ENCODE assay signal across 18 cellular contexts in genomic region chr3:47034868-47035489, GRCh38. TPM values are rescaled to one million over a fixed set of nuclear protein-coding genes. Genes with fewer than 3 reads are reported as not detected.
DNase-seq lines count a peak whose midpoint lies in the region; ATAC-seq and TF ChIP-seq lines count a peak whose summit lies in the region.
"Had no signal": no experiment of that assay in that cellular context is flagged by ENCODE, and none has a peak within 500 bp of the region (broad histone marks: within the 10 kb centered on the region; RNA-seq: fewer than 3 reads in every experiment).

No MANE protein-coding gene starts in this region.

- no peak overlapping the region for H3K4me3 Mint-ChIP-seq in activated CD4-positive, alpha-beta memory T cell treated with anti-CD3 and anti-CD28 coated beads for 36 hours
- H3K4me3 Mint-ChIP-seq in activated CD4-positive, alpha-beta memory T cell treated with anti-CD3 and anti-CD28 coated beads, Interleukin-2, amount 10 ng/mL, durations not matched to agents 7 days and 5 days, result no peak overlapping the region
- H3K4me3 Mint-ChIP-seq: activated B cell treated with CpG ODN at 0.5 μM for 24 hours, neural crest cell had no signal

- TF ChIP-seq POLR2A in stomach (IDR thresholded peaks at IDR 0.05) (no peak), heart left ventricle (IDR thresholded peaks at IDR 0.05) (no peak)

- ATAC-seq in Panc1 (peak; percentile 71; the same call in 1 of the 2 replicates), heart left ventricle (no peak)

- CTCF ChIA-PET in activated CD4-positive, alpha-beta memory T cell treated with anti-CD3 and anti-CD28 coated beads for 36 hours (lab: Charles Lee), result no interaction called here
- CTCF ChIA-PET in activated CD4-positive, alpha-beta memory T cell treated with anti-CD3 and anti-CD28 coated beads, Interleukin-2, amount 10 ng/mL, durations not matched to agents 7 days and 5 days (lab: Charles Lee), result interaction anchor here (1.0 kb wide), 1 partner anchor 55 kb away, joined by 3 read pairs; no protein-coding TSS in a partner anchor
- CTCF ChIA-PET in Panc1 (lab: Charles Lee), result no interaction called here

- no peaks in the 10 kb centered on the region; the same call in 1 of the 2 replicates for H3K4me1 ChIP-seq in Panc1 (ENCODE audit: control insufficient read depth, insufficient read depth, low read length)
- H3K4me1 ChIP-seq in stomach, result peaks cover 8 to 61% (median 30%) of the 10 kb centered on the region in 4 donors
- H3K4me1 ChIP-seq in heart left ventricle, result peaks cover 0 to 14% (median 0%) of the 10 kb centered on the region in 12 donors

- H3K27ac ChIP-seq in Panc1 (ENCODE audit: low read length), result peak overlapping the region; percentile 77
- peak overlapping the region in 4 of 5 donors; percentile 27 to 67 (median 41) for H3K27ac ChIP-seq in stomach
- H3K27ac ChIP-seq in heart left ventricle, result no peak overlapping the region
- H3K27ac ChIP-seq: thyroid gland had no signal

- DNase-seq in activated CD4-positive, alpha-beta memory T cell treated with anti-CD3 and anti-CD28 coated beads for 36 hours, result no peak
- DNase-seq in activated CD4-positive, alpha-beta memory T cell treated with anti-CD3 and anti-CD28 coated beads, Interleukin-2, amount 10 ng/mL, durations not matched to agents 7 days and 5 days, result no peak
- DNase-seq in Panc1 (ENCODE audit: low read depth, low spot score), result no peak
- peak; percentile 34 for DNase-seq in inferior parietal cortex (ENCODE audit: extremely low spot score)
- no peak for DNase-seq in stomach
- DNase-seq in Kasumi-1 (lab: John Stamatoyannopoulos, UW), result no peak
- DNase-seq in middle frontal gyrus (ENCODE audit: extremely low spot score, low spot score), result no peak
- no peak for DNase-seq in heart left ventricle
- DNase-seq: activated B cell treated with CpG ODN at 0.5 μM for 24 hours, EL, NCI-H2029, NCI-H524 treated with DMSO at 0.1 percent for 48 hours, Peyer's patch, retina, SW 1271, thyroid gland had no signal

- WGBS in stomach, 5 donors, result 29 to 44% (median 38%) methylated on average over 2 of the region's 2 CpGs
- WGBS in heart left ventricle, 4 donors, result 78 to 88% (median 86%) methylated on average over 2 of the region's 2 CpGs

- POLR2A ChIA-PET in activated CD4-positive, alpha-beta memory T cell treated with anti-CD3 and anti-CD28 coated beads for 36 hours (lab: Charles Lee), result interaction anchor here (0.6 kb wide), 2 partner anchors 38 to 276 kb away, joined by 3 to 5 read pairs; no protein-coding TSS in a partner anchor
- POLR2A ChIA-PET in activated CD4-positive, alpha-beta memory T cell treated with anti-CD3 and anti-CD28 coated beads, Interleukin-2, amount 10 ng/mL, durations not matched to agents 7 days and 5 days (lab: Charles Lee), result interaction anchor here (0.6 to 0.9 kb wide), 2 partner anchors 9 to 29 kb away, joined by 3 read pairs; no protein-coding TSS in a partner anchor
- POLR2A ChIA-PET in Panc1 (lab: Charles Lee), result no interaction called here

- H3K9me3 Mint-ChIP-seq in activated CD4-positive, alpha-beta memory T cell treated with anti-CD3 and anti-CD28 coated beads for 36 hours, result no peaks in the 10 kb centered on the region
- no peaks in the 10 kb centered on the region for H3K9me3 Mint-ChIP-seq in activated CD4-positive, alpha-beta memory T cell treated with anti-CD3 and anti-CD28 coated beads, Interleukin-2, amount 10 ng/mL, durations not matched to agents 7 days and 5 days
- H3K9me3 Mint-ChIP-seq: activated B cell treated with CpG ODN at 0.5 μM for 24 hours had no signal

- no peak for TF ChIP-seq CTCF in Panc1 (IDR thresholded peaks at IDR 0.05)
- no peak for TF ChIP-seq CTCF in stomach (IDR thresholded peaks at IDR 0.05)
- TF ChIP-seq CTCF in heart left ventricle (IDR thresholded peaks at IDR 0.05), result no peak

- no peaks in the 10 kb centered on the region for H3K9me3 ChIP-seq in Panc1 (ENCODE audit: control insufficient read depth, insufficient read depth, low read depth, low read length)
- no peaks in the 10 kb centered on the region for H3K9me3 ChIP-seq in stomach
- H3K9me3 ChIP-seq in heart left ventricle, result no peaks in the 10 kb centered on the region
- H3K9me3 ChIP-seq: HAP-1, Peyer's patch, thyroid gland had no signal

- H3K36me3 ChIP-seq in Panc1 (ENCODE audit: control insufficient read depth, insufficient read depth, low read length), result peaks cover 2% of the 10 kb centered on the region; the same call in 1 of the 2 replicates
- peaks cover 17 to 68% (median 57%) of the 10 kb centered on the region in 4 donors for H3K36me3 ChIP-seq in stomach
- H3K36me3 ChIP-seq in heart left ventricle, result peaks cover 0 to 98% (median 78%) of the 10 kb centered on the region in 9 donors

- TF ChIP-seq EP300 in stomach (IDR thresholded peaks at IDR 0.05), result no peak

- H3K27me3 Mint-ChIP-seq in activated CD4-positive, alpha-beta memory T cell treated with anti-CD3 and anti-CD28 coated beads for 36 hours, result no peaks in the 10 kb centered on the region
- no peaks in the 10 kb centered on the region for H3K27me3 Mint-ChIP-seq in activated CD4-positive, alpha-beta memory T cell treated with anti-CD3 and anti-CD28 coated beads, Interleukin-2, amount 10 ng/mL, durations not matched to agents 7 days and 5 days
- H3K27me3 Mint-ChIP-seq: activated B cell treated with CpG ODN at 0.5 μM for 24 hours had no signal

- peaks cover 37% of the 10 kb centered on the region for H3K36me3 Mint-ChIP-seq in activated CD4-positive, alpha-beta memory T cell treated with anti-CD3 and anti-CD28 coated beads for 36 hours
- H3K36me3 Mint-ChIP-seq in activated CD4-positive, alpha-beta memory T cell treated with anti-CD3 and anti-CD28 coated beads, Interleukin-2, amount 10 ng/mL, durations not matched to agents 7 days and 5 days (ENCODE audit: low read depth), result peaks cover 55% of the 10 kb centered on the region

- intact Hi-C loops in activated CD4-positive, alpha-beta memory T cell treated with anti-CD3 and anti-CD28 coated beads for 36 hours (cut with micrococcal nuclease), result loop anchor here (5.0 kb wide), 2 partner anchors 58 to 127 kb away; partner anchors contain the start of genes CCDC12, NBEAL2 and SETD2
- intact Hi-C loops in Panc1 (cut with micrococcal nuclease; ENCODE audit: unreplicated experiment), result no loop called here
- intact Hi-C loops in stomach (cut with DNase I; ENCODE audit: low total_unique reads), result no loop called here
- intact Hi-C loops in heart left ventricle (cut with DNase I), result no loop called here

- peaks cover 45% of the 10 kb centered on the region for H3K4me1 Mint-ChIP-seq in activated CD4-positive, alpha-beta memory T cell treated with anti-CD3 and anti-CD28 coated beads for 36 hours (ENCODE audit: low read depth)
- H3K4me1 Mint-ChIP-seq in activated CD4-positive, alpha-beta memory T cell treated with anti-CD3 and anti-CD28 coated beads, Interleukin-2, amount 10 ng/mL, durations not matched to agents 7 days and 5 days, result peaks cover 32% of the 10 kb centered on the region

- no peaks in the 10 kb centered on the region for H3K27me3 ChIP-seq in Panc1 (ENCODE audit: control insufficient read depth, insufficient read depth, low read length)
- no peaks in the 10 kb centered on the region for H3K27me3 ChIP-seq in stomach
- no peaks in the 10 kb centered on the region for H3K27me3 ChIP-seq in heart left ventricle
- H3K27me3 ChIP-seq: Peyer's patch, thyroid gland had no signal

- in situ Hi-C loops in Panc1 (cut with HindIII; ENCODE audit: low pct_unique_long_range_greater_than_20kb, low sequenced_read_pairs), result no loop called here

- no TSS peak for BruUV-seq in Panc1 (replicated peaks; lab: Mats Ljungman, UMichigan)

- peak overlapping the region; percentile 2 for H3K27ac Mint-ChIP-seq in activated CD4-positive, alpha-beta memory T cell treated with anti-CD3 and anti-CD28 coated beads for 36 hours
- H3K27ac Mint-ChIP-seq in activated CD4-positive, alpha-beta memory T cell treated with anti-CD3 and anti-CD28 coated beads, Interleukin-2, amount 10 ng/mL, durations not matched to agents 7 days and 5 days, result no peak overlapping the region
- H3K27ac Mint-ChIP-seq: activated B cell treated with CpG ODN at 0.5 μM for 24 hours had no signal

- no peak overlapping the region for H3K4me3 ChIP-seq in Panc1 (ENCODE audit: low read depth in 2 of 2, low read length in 2 of 2)
- H3K4me3 ChIP-seq in stomach, result no peak overlapping the region
- no peak overlapping the region for H3K4me3 ChIP-seq in heart left ventricle
- H3K4me3 ChIP-seq: HAP-1, Peyer's patch, thyroid gland had no signal

RNA-seq across cellular contexts. Expression of gene NBEAL2, which starts 55.5 kb away (rescaled TPM):
- total RNA-seq in activated CD4-positive, alpha-beta memory T cell treated with anti-CD3 and anti-CD28 coated beads for 36 hours, result 100 to 1,000 TPM; 114 to 117 TPM
- 100 to 1,000 TPM; 254 to 267 TPM for total RNA-seq in activated CD4-positive, alpha-beta memory T cell treated with anti-CD3 and anti-CD28 coated beads, Interleukin-2, amount 10 ng/mL, durations not matched to agents 7 days and 5 days
- total RNA-seq in Panc1 (2021; ENCODE audit: unreplicated experiment) (38.8 TPM), stomach (100 to 1,000 TPM in 4 of 5 donors, 10 to 100 TPM in 1; 50.9 to 653 (median 247) TPM), heart left ventricle (10 to 100 TPM in 6 of 9 donors, 1 to 10 TPM in 3; 8.1 to 41.1 (median 12.0) TPM)
- 46.2 TPM for polyA plus RNA-seq in Panc1 (2012; ENCODE audit: insufficient read length)
- polyA plus RNA-seq in stomach (100 to 1,000 TPM in 1 of 3 donors, 10 to 100 TPM in 2; 35.0 to 193 (median 49.2) TPM), heart left ventricle (10 to 100 TPM; 16.3 to 45.7 TPM)

RNA-seq across cellular contexts. Expression of gene CCDC12, which starts 58.4 kb away (rescaled TPM):
- total RNA-seq in activated CD4-positive, alpha-beta memory T cell treated with anti-CD3 and anti-CD28 coated beads for 36 hours, result 10 to 100 TPM; 44.3 to 49.9 TPM
- total RNA-seq in activated CD4-positive, alpha-beta memory T cell treated with anti-CD3 and anti-CD28 coated beads, Interleukin-2, amount 10 ng/mL, durations not matched to agents 7 days and 5 days, result 10 to 100 TPM; 55.0 to 56.7 TPM
- total RNA-seq in Panc1 (2021; ENCODE audit: unreplicated experiment), result 35.5 TPM
- polyA plus RNA-seq in Panc1 (2012; ENCODE audit: insufficient read length), result 54.3 TPM
- 10 to 100 TPM in 4 of 5 donors, 1 to 10 TPM in 1; 2.9 to 55.3 (median 38.4) TPM for total RNA-seq in stomach
- polyA plus RNA-seq in stomach, result 10 to 100 TPM; 84.2 to 88.7 (median 84.5) TPM
- 10 to 100 TPM; 27.1 to 36.8 (median 33.3) TPM for total RNA-seq in heart left ventricle
- 100 to 1,000 TPM in 1 of 2 donors, 10 to 100 TPM in 1; 83.5 to 120 TPM for polyA plus RNA-seq in heart left ventricle

Comparison
In these comparisons a context has a peak if more than half of its experiments do, and no peak if none do; other contexts are left out.
1. H3K27ac ChIP-seq: peak in Panc1 (single experiment) and stomach (4 of 5); none in heart left ventricle (0 of 12).